16 cellular contexts compared by ENCODE assay signal in genomic region chr14:73188501-73188903, GRCh38. TPM values are rescaled to one million over a fixed set of nuclear protein-coding genes. Genes with fewer than 3 reads are reported as not detected.
DNase-seq lines count a peak whose midpoint lies in the region; ATAC-seq and TF ChIP-seq lines count a peak whose summit lies in the region.
"Had no signal": no experiment of that assay in that cellular context is flagged by ENCODE, and none has a peak within 500 bp of the region (broad histone marks: within the 10 kb centered on the region; RNA-seq: fewer than 3 reads in every experiment).

No MANE protein-coding gene starts in this region.

- H3K9me3 ChIP-seq in MG63 = no peaks in the 10 kb centered on the region
- H3K9me3 ChIP-seq: heart right ventricle, left lung, sigmoid colon had no signal

- H3K4me3 ChIP-seq in MG63 (no peak overlapping the region), astrocyte of the spinal cord (ENCODE audit: low read depth, low read length) (no peak overlapping the region)
- H3K4me3 ChIP-seq: heart right ventricle, left lung, sigmoid colon had no signal

- intact Hi-C loops in Right ventricle myocardium superior (cut with DNase I) (no loop called here), Right ventricle myocardium inferior (cut with DNase I) (no loop called here)

- peak; percentile 16 for DNase-seq in AG20443 (ENCODE audit: low spot score)
- DNase-seq in MG63 = peak; percentile 76
- peak; percentile 70 for DNase-seq in astrocyte of the spinal cord (ENCODE audit: low read depth, low spot score)
- DNase-seq in hepatic stellate cell (ENCODE audit: low spot score) = peak; percentile 33
- DNase-seq in Right ventricle myocardium superior = no peak
- no peak for DNase-seq in globus pallidus (ENCODE audit: low spot score)
- DNase-seq in Right ventricle myocardium inferior (ENCODE audit: missing footprints) = no peak
- DNase-seq in NCI-H2029 treated with DMSO at 0.1 percent for 48 hours (lab: John Stamatoyannopoulos, UW) = no peak
- DNase-seq: activated naive CD8-positive, alpha-beta T cell treated with anti-CD3 and anti-CD28 coated beads for 36 hours; heart right ventricle; left lung; NCI-H1930; nephron progenitor cell; sigmoid colon; WERI-Rb-1 had no signal

- peaks cover 3% of the 10 kb centered on the region; the same call in 1 of the 2 replicates for H3K36me3 ChIP-seq in MG63

- in situ Hi-C loops in astrocyte of the spinal cord (cut with HindIII; ENCODE audit: low sequenced_read_pairs) = no loop called here

- H3K27me3 ChIP-seq in MG63 = no peaks in the 10 kb centered on the region
- H3K27me3 ChIP-seq: heart right ventricle, left lung, sigmoid colon had no signal

- TF ChIP-seq CTCF in astrocyte of the spinal cord (IDR thresholded peaks at IDR 0.05; ENCODE audit: low read depth, low read length) = no peak

- no peak for ATAC-seq in Right ventricle myocardium superior (ENCODE audit: poor library complexity)
- no peak for ATAC-seq in Right ventricle myocardium inferior
- ATAC-seq: heart right ventricle, left lung had no signal

RNA-seq across cellular contexts. Expression of gene PAPLN, which starts 48.8 kb away (rescaled TPM):
- total RNA-seq in MG63 (2014; rRNA removed; shearing (Covaris generic); ENCODE audit: low replicate concordance) = 0.53 TPM in 1 of 2 replicates, not detected in the other
- total RNA-seq in Right ventricle myocardium superior (2.5 TPM), Right ventricle myocardium inferior (2.5 TPM)
- total RNA-seq: G401 had no signal

RNA-seq across cellular contexts. Expression of gene PSEN1, which starts 52.2 kb away (rescaled TPM):
- 13.7 TPM in 2 replicates for total RNA-seq in MG63 (2014; rRNA removed; shearing (Covaris generic); ENCODE audit: low replicate concordance)
- 21.5 TPM for total RNA-seq in Right ventricle myocardium superior
- 23.5 TPM for total RNA-seq in Right ventricle myocardium inferior

Comparison
In these comparisons a context has a peak if more than half of its experiments do, and no peak if none do; other contexts are left out.
1. DNase-seq: peak in AG20443 (single experiment), MG63 (single experiment), astrocyte of the spinal cord (single experiment) and hepatic stellate cell (single experiment); none in Right ventricle myocardium superior (single experiment), globus pallidus (single experiment), Right ventricle myocardium inferior (single experiment) and NCI-H2029 treated with DMSO at 0.1 percent for 48 hours (single experiment).